In the genomic region with DNA sequence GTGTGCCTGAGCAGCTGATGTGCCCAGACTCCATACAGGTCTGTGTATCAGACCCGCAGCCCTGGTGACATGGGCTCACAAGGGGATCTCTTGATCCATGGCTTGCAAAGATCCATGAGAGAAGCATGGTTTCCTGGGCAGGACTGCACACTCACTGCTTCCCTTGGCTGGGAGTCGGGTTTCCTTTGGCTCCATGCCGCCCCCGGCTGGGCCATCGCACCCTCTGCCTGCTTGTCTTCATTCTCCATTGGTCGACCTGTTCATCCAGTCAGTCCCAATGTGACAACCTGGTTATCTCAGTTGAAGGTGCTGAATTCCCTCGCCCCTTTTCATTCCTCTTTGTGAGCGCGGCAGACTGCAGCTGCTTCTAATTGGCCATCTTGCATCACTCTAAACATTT, we compare ENCODE assay signal across 6 cellular contexts.
DNase-seq lines count a peak whose midpoint lies in the region; TF ChIP-seq lines count a peak whose summit lies in the region.
"Not testable (repeated sequence)": the region's sequence is repeated elsewhere in the genome, so short reads cannot be mapped to it uniquely, and the experiment has no call there.

No MANE protein-coding gene starts in this region.

- in situ Hi-C loops in SK-MEL-5 (cut with HindIII; ENCODE audit: low pct_unique_long_range_greater_than_20kb, low sequenced_read_pairs): not testable (repeated sequence)

- not testable (repeated sequence) for H3K27me3 ChIP-seq in WERI-Rb-1 (ENCODE audit: insufficient read depth, low read depth, severe bottlenecking)

- not testable (repeated sequence) for H3K9me3 ChIP-seq in WERI-Rb-1 (ENCODE audit: severe bottlenecking)

- TF ChIP-seq CTCF in WERI-Rb-1 (IDR thresholded peaks at IDR 0.05; ENCODE audit: low read depth, low read length): peak; percentile 23; the same call in 1 of the 2 replicates

- not testable (repeated sequence) for H3K36me3 ChIP-seq in WERI-Rb-1

- DNase-seq in DMS 273 (lab: John Stamatoyannopoulos, UW; ENCODE audit: unreplicated experiment) (peak; percentile 0), ELF-1 (ENCODE audit: low read depth, low spot score) (peak; percentile 0), HT1080 (ENCODE audit: low read depth) (peak; percentile 36), NCI-H748 (lab: John Stamatoyannopoulos, UW; ENCODE audit: unreplicated experiment) (peak; percentile 33), SK-MEL-5 (ENCODE audit: low read depth, low spot score) (peak; percentile 22), WERI-Rb-1 (peak; percentile 6)

- H3K4me3 ChIP-seq in WERI-Rb-1 (ENCODE audit: low read depth, low read length): not testable (repeated sequence)

- H3K27ac ChIP-seq in WERI-Rb-1: not testable (repeated sequence)
